ENCODE assay signal across 10 cellular contexts in genomic region chr15:90859234-90860131, GRCh38. TPM values are rescaled to one million over a fixed set of nuclear protein-coding genes. Genes with fewer than 3 reads are reported as not detected.
DNase-seq lines count a peak whose midpoint lies in the region; ATAC-seq and TF ChIP-seq lines count a peak whose summit lies in the region.
"Had no signal": no experiment of that assay in that cellular context is flagged by ENCODE, and none has a peak within 500 bp of the region (broad histone marks: within the 10 kb centered on the region; RNA-seq: fewer than 3 reads in every experiment).

No MANE protein-coding gene starts in this region.

- H3K9ac ChIP-seq in HUES6 (ENCODE audit: low read length): peak overlapping the region; percentile 63

- H3K27ac Mint-ChIP-seq in activated naive CD8-positive, alpha-beta T cell treated with anti-CD3 and anti-CD28 coated beads, Interleukin-2, amount 50 U/mL, for 24 hours: peak overlapping the region; percentile 27
- peak overlapping the region; percentile 57 for H3K27ac Mint-ChIP-seq in nephron progenitor cell

- no peak overlapping the region for H3K4me3 ChIP-seq in HUES6 (ENCODE audit: low read depth, low read length)

- peaks cover 23% of the 10 kb centered on the region for H3K4me1 ChIP-seq in HUES6 (ENCODE audit: control insufficient read depth, insufficient read depth, low read length)

- H3K4me1 Mint-ChIP-seq in activated naive CD8-positive, alpha-beta T cell treated with anti-CD3 and anti-CD28 coated beads, Interleukin-2, amount 50 U/mL, for 24 hours: peaks cover 66% of the 10 kb centered on the region
- peaks cover 26% of the 10 kb centered on the region for H3K4me1 Mint-ChIP-seq in nephron progenitor cell

- H3K36me3 ChIP-seq in HUES6 (ENCODE audit: control insufficient read depth, insufficient read depth, low read length): no peaks in the 10 kb centered on the region

- H3K36me3 Mint-ChIP-seq in activated naive CD8-positive, alpha-beta T cell treated with anti-CD3 and anti-CD28 coated beads, Interleukin-2, amount 50 U/mL, for 24 hours (ENCODE audit: low read depth): no peaks in the 10 kb centered on the region
- no peaks in the 10 kb centered on the region for H3K36me3 Mint-ChIP-seq in nephron progenitor cell (ENCODE audit: low read depth)

- no peaks in the 10 kb centered on the region for H3K27me3 ChIP-seq in HUES6 (ENCODE audit: control insufficient read depth, insufficient read depth, low read length)

- H3K27me3 Mint-ChIP-seq in activated naive CD8-positive, alpha-beta T cell treated with anti-CD3 and anti-CD28 coated beads, Interleukin-2, amount 50 U/mL, for 24 hours: no peaks in the 10 kb centered on the region
- H3K27me3 Mint-ChIP-seq in nephron progenitor cell (ENCODE audit: low read depth, poor library complexity): peaks cover 3% of the 10 kb centered on the region

- H3K27ac ChIP-seq in HUES6 (ENCODE audit: low read depth, low read length): peak overlapping the region; percentile 46; the same call in 1 of the 2 replicates

- no peaks in the 10 kb centered on the region for H3K9me3 ChIP-seq in HUES6 (ENCODE audit: control insufficient read depth, insufficient read depth, low read depth, low read length)

- no peak overlapping the region for H3K4me3 Mint-ChIP-seq in activated naive CD8-positive, alpha-beta T cell treated with anti-CD3 and anti-CD28 coated beads, Interleukin-2, amount 50 U/mL, for 24 hours
- peak overlapping the region; percentile 47 for H3K4me3 Mint-ChIP-seq in nephron progenitor cell

- no peak for TF ChIP-seq CTCF in nephron progenitor cell (IDR thresholded peaks at IDR 0.05)

- H3K9me3 Mint-ChIP-seq in activated naive CD8-positive, alpha-beta T cell treated with anti-CD3 and anti-CD28 coated beads, Interleukin-2, amount 50 U/mL, for 24 hours: no peaks in the 10 kb centered on the region
- H3K9me3 Mint-ChIP-seq in nephron progenitor cell: no peaks in the 10 kb centered on the region

- DNase-seq in EH (ENCODE audit: low read depth) (peak; percentile 5), nephron progenitor cell (no peak), ureter (ENCODE audit: low spot score) (no peak)
- DNase-seq in activated naive CD8-positive, alpha-beta T cell treated with anti-CD3 and anti-CD28 coated beads, Interleukin-2, amount 50 U/mL, for 24 hours: no peak
- DNase-seq: activated CD8-positive, alpha-beta memory T cell treated with anti-CD3 and anti-CD28 coated beads for 24 hours; EL; NCI-H1694 had no signal

- ATAC-seq in activated naive CD8-positive, alpha-beta T cell treated with anti-CD3 and anti-CD28 coated beads, Interleukin-2, amount 50 U/mL, for 24 hours: no peak
- ATAC-seq in HG03135 (IDR thresholded peaks at IDR 0.05; ENCODE audit: unreplicated experiment): no peak
- no peak for ATAC-seq in HG03095 (IDR thresholded peaks at IDR 0.05; ENCODE audit: unreplicated experiment)

RNA-seq across cellular contexts. Expression of gene FURIN, which starts 8.9 kb away (rescaled TPM):
- total RNA-seq in ureter: 41.3 TPM

RNA-seq across cellular contexts. Expression of gene FES, which starts 24.8 kb away (rescaled TPM):
- total RNA-seq in ureter: 36.2 TPM

RNA-seq across cellular contexts. Expression of gene MAN2A2, which starts 43.6 kb away (rescaled TPM):
- 58.5 TPM for total RNA-seq in ureter
